8 cellular contexts compared by ENCODE assay signal in the genomic region with DNA sequence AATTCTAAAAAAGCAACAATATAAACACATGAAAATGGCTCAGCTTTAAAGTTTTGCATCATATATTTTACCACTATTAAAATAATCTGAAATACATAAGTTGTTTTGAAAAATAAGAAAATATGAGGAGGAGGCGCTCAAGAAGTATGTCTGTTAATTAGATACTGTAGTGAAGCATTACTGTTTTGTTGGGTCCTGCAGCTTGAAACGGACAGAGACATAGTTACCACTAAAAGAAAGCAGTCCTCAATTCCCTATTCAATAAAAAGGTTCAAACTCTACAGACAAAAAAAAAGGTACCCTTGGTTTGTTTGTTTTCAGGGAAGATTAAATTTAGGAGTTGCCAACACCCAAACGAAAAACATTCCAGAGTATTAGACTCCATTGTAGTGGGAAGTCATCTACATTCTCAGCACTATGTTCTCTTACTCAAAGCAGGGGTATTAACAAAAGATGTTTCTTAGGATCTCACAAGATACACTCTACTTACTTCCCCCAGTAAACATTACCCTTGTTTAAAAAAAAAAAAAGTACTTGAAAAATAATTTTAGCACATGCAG. TPM values are rescaled to one million over a fixed set of nuclear protein-coding genes. Genes with fewer than 3 reads are reported as not detected.
DNase-seq lines count a peak whose midpoint lies in the region; ATAC-seq and TF ChIP-seq lines count a peak whose summit lies in the region.

No MANE protein-coding gene starts in this region.

- H3K4ac ChIP-seq in mesenchymal stem cell (ENCODE audit: low read depth in 1 of 2, low read length in 2 of 2) = no peak overlapping the region

- H2BK15ac ChIP-seq in mesenchymal stem cell (ENCODE audit: low read depth, poor library complexity, severe bottlenecking) = no peak overlapping the region

- no TSS peak for BruUV-seq in A673 (replicated peaks; lab: Mats Ljungman, UMichigan)

- TF ChIP-seq CTCF in A673 (conservative IDR thresholded peaks at IDR 0.05; ENCODE audit: low read depth, low read length) (no peak), HEK293 (tag by site-specific recombination; IDR thresholded peaks at IDR 0.05) (no peak), breast epithelium (IDR thresholded peaks at IDR 0.05) (no peak)

- no peaks in the 10 kb centered on the region for H3K9me3 ChIP-seq in A673 (ENCODE audit: low read depth, low read length, poor library complexity, severe bottlenecking)
- no peaks in the 10 kb centered on the region for H3K9me3 ChIP-seq in HEK293 (ENCODE audit: control insufficient read depth, insufficient read depth, low read depth, low read length)
- no peaks in the 10 kb centered on the region for H3K9me3 ChIP-seq in breast epithelium
- H3K9me3 ChIP-seq in mesenchymal stem cell (ENCODE audit: control insufficient read depth, low read length) = no peaks in the 10 kb centered on the region

- CTCF ChIA-PET in A673 (lab: Charles Lee) = interaction anchor here (0.7 kb wide), 2 partner anchors 23 to 97 kb away, joined by 3 to 5 read pairs; no protein-coding TSS in a partner anchor
- CTCF ChIA-PET in HEK293 (lab: Yijun Ruan, JAX) = interaction anchor here (0.6 to 2.7 kb wide), 3 partner anchors 140 to 1090 kb away, joined by 4 to 13 read pairs (median 7); no protein-coding TSS in a partner anchor

- H3K36me3 ChIP-seq in A673 (ENCODE audit: insufficient read depth, low read length, poor library complexity, severe bottlenecking) (no peaks in the 10 kb centered on the region), HEK293 (ENCODE audit: control insufficient read depth in 2 of 2, insufficient read depth in 1 of 2, low read length in 2 of 2) (peaks cover 0 to 4% of the 10 kb centered on the region in 2 experiments; a peak in 1 of 3 replicates), breast epithelium (no peaks in the 10 kb centered on the region), mesenchymal stem cell (ENCODE audit: control insufficient read depth in 1 of 2, insufficient read depth in 2 of 2, low read depth in 1 of 2, low read length in 2 of 2) (peaks cover 0 to 4% of the 10 kb centered on the region in 2 experiments)

- H3K4me1 ChIP-seq in A673 (ENCODE audit: insufficient read depth, low read length, poor library complexity, severe bottlenecking) (peaks cover 27% of the 10 kb centered on the region), HEK293 (ENCODE audit: control insufficient read depth, insufficient read depth, low read length) (peaks cover 26% of the 10 kb centered on the region), breast epithelium (peaks cover 0 to 9% of the 10 kb centered on the region in 2 donors), mesenchymal stem cell (ENCODE audit: control insufficient read depth, insufficient read depth, low read depth, low read length) (peaks cover 3% of the 10 kb centered on the region)

- no peak overlapping the region for H3K23ac ChIP-seq in mesenchymal stem cell (ENCODE audit: low read length in 2 of 2)

- no CpG with 5 or more reads among the region's 3 CpGs for WGBS in mesenchymal stem cell

- peak overlapping the region; percentile 90 for H3K4me3 ChIP-seq in A673 (ENCODE audit: low read depth, low read length, poor library complexity, severe bottlenecking)
- H3K4me3 ChIP-seq in HEK293 (ENCODE audit: low read depth, low read length) = peak overlapping the region; percentile 97
- peak overlapping the region; percentile 11 to 98 (median 92) for H3K4me3 ChIP-seq in breast epithelium
- H3K4me3 ChIP-seq in mesenchymal stem cell (ENCODE audit: insufficient read depth in 1 of 2, low read depth in 1 of 2, low read length in 2 of 2) = peak overlapping the region in 1 of 2 experiments; percentile 19

- no peak for TF ChIP-seq POLR2A in breast epithelium (IDR thresholded peaks at IDR 0.05)

- no peak overlapping the region for H3K14ac ChIP-seq in mesenchymal stem cell (ENCODE audit: low read length in 2 of 2)

- no peak for DNase-seq in A673 (ENCODE audit: low spot score)
- no peak for DNase-seq in breast epithelium (ENCODE audit: low spot score in 2 of 2)
- peak; percentile 33 for DNase-seq in mesenchymal stem cell
- no peak for DNase-seq in stimulated activated CD4-positive, alpha-beta T cell treated with anti-CD3 and anti-CD28 coated beads, Interleukin-2, amount 100 ng/mL, for 24 hours
- no peak for DNase-seq in activated CD8-positive, alpha-beta memory T cell treated with anti-CD3 and anti-CD28 coated beads for 24 hours
- DNase-seq in SIG-M5 (lab: John Stamatoyannopoulos, UW) = no peak

- H3K79me1 ChIP-seq in mesenchymal stem cell (replicated peaks; ENCODE audit: low read length, poor library complexity, severe bottlenecking) = no peaks in the 10 kb centered on the region

- H4K91ac ChIP-seq in mesenchymal stem cell (ENCODE audit: low read length) = no peak overlapping the region

- no peak overlapping the region for H2AK5ac ChIP-seq in mesenchymal stem cell (ENCODE audit: low read length, severe bottlenecking)

- POLR2A ChIA-PET in A673 (lab: Charles Lee; ENCODE audit: low non-redundant PET) (no interaction called here), HEK293 (lab: Yijun Ruan, JAX) (no interaction called here)

- H2BK120ac ChIP-seq in mesenchymal stem cell (ENCODE audit: low read depth, low read length) = no peak overlapping the region

- no peak for ATAC-seq in GM21737 (IDR thresholded peaks at IDR 0.05; ENCODE audit: unreplicated experiment)

- no peak overlapping the region for H2BK5ac ChIP-seq in mesenchymal stem cell (ENCODE audit: low read depth, low read length, poor library complexity, severe bottlenecking)

- H2BK12ac ChIP-seq in mesenchymal stem cell (ENCODE audit: low read length in 2 of 2) = no peak overlapping the region

- no peak overlapping the region for H3K27ac ChIP-seq in A673 (ENCODE audit: low read depth, low read length, poor library complexity, severe bottlenecking)
- no peak overlapping the region for H3K27ac ChIP-seq in HEK293 (ENCODE audit: extremely low read depth, low read depth, low read length)
- peak overlapping the region; percentile 41 to 98 for H3K27ac ChIP-seq in breast epithelium
- H3K27ac ChIP-seq in mesenchymal stem cell (ENCODE audit: low read length, poor library complexity, severe bottlenecking) = peak overlapping the region; percentile 10

- no peak overlapping the region for H3K4me2 ChIP-seq in mesenchymal stem cell (ENCODE audit: low read length, poor library complexity, severe bottlenecking)

- H3K9ac ChIP-seq in mesenchymal stem cell (ENCODE audit: low read length) = peak overlapping the region; percentile 79

- no peak overlapping the region for H3K18ac ChIP-seq in mesenchymal stem cell (ENCODE audit: low read depth in 1 of 2, low read length in 2 of 2)

- intact Hi-C loops in A673 (cut with micrococcal nuclease; ENCODE audit: unreplicated experiment) (no loop called here), breast epithelium (cut with DNase I; ENCODE audit: low total_unique reads) (no loop called here)

- H4K8ac ChIP-seq in mesenchymal stem cell (ENCODE audit: low read length) = no peak overlapping the region

- no peak overlapping the region for H2AFZ ChIP-seq in mesenchymal stem cell (ENCODE audit: low read depth, low read length)

- H3K27me3 ChIP-seq in A673 (replicated peaks; ENCODE audit: insufficient read depth, low read depth, low read length, poor library complexity) = no peaks in the 10 kb centered on the region
- no peaks in the 10 kb centered on the region for H3K27me3 ChIP-seq in breast epithelium
- H3K27me3 ChIP-seq in mesenchymal stem cell (ENCODE audit: control insufficient read depth in 1 of 2, insufficient read depth in 1 of 2, low read length in 2 of 2) = no peaks in the 10 kb centered on the region

TF ChIP-seq in HEK293, 187 proteins besides CTCF, POLR2A, EP300 and RAD21:
- TF ChIP-seq ZBTB6 (tag by site-specific recombination; IDR thresholded peaks at IDR 0.05) = no peak
- TF ChIP-seq ZNF776 (tag by site-specific recombination; IDR thresholded peaks at IDR 0.05; ENCODE audit: borderline replicate concordance) = no peak
- TF ChIP-seq ZNF600 (tag by site-specific recombination; IDR thresholded peaks at IDR 0.05) = no peak
- no peak for TF ChIP-seq KLF9 (tag by site-specific recombination; IDR thresholded peaks at IDR 0.05; ENCODE audit: low read depth)
- no peak for TF ChIP-seq ZNF558 (tag by site-specific recombination; IDR thresholded peaks at IDR 0.05)
- TF ChIP-seq ZNF184 (tag by site-specific recombination; IDR thresholded peaks at IDR 0.05) = no peak
- no peak for TF ChIP-seq ZNF426 (tag by site-specific recombination; IDR thresholded peaks at IDR 0.05)
- TF ChIP-seq, protein P1, sequence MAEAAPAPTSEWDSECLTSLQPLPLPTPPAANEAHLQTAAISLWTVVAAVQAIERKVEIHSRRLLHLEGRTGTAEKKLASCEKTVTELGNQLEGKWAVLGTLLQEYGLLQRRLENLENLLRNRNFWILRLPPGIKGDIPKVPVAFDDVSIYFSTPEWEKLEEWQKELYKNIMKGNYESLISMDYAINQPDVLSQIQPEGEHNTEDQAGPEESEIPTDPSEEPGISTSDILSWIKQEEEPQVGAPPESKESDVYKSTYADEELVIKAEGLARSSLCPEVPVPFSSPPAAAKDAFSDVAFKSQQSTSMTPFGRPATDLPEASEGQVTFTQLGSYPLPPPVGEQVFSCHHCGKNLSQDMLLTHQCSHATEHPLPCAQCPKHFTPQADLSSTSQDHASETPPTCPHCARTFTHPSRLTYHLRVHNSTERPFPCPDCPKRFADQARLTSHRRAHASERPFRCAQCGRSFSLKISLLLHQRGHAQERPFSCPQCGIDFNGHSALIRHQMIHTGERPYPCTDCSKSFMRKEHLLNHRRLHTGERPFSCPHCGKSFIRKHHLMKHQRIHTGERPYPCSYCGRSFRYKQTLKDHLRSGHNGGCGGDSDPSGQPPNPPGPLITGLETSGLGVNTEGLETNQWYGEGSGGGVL (tag by site-specific recombination; IDR thresholded peaks at IDR 0.05) = no peak
- no peak for TF ChIP-seq ZNF610 (tag by site-specific recombination; IDR thresholded peaks at IDR 0.05; ENCODE audit: borderline replicate concordance)
- TF ChIP-seq ZFP41 (tag by site-specific recombination; IDR thresholded peaks at IDR 0.05; ENCODE audit: borderline replicate concordance) = no peak
- TF ChIP-seq ZFP3 (tag by site-specific recombination; IDR thresholded peaks at IDR 0.05; ENCODE audit: low read depth) = no peak
- TF ChIP-seq BCL11A (tag by site-specific recombination; IDR thresholded peaks at IDR 0.05; ENCODE audit: low read depth) = no peak
TF ChIP-seq in HEK293: peak in this region for 0.

RNA-seq across cellular contexts. Expression of gene PAWR, which starts 3.0 kb away (rescaled TPM):
- 52.7 and 55.3 TPM in 2 replicates for total RNA-seq in A673 (2021)
- 100 to 1,000 TPM in 2 of 3 donors, 10 to 100 TPM in 1; 17.0 to 155 (median 101) TPM for total RNA-seq in breast epithelium
- polyA plus RNA-seq in mesenchymal stem cell (2013, experiment 1 of 2) = 15.1 TPM
- polyA plus RNA-seq in mesenchymal stem cell (2013, experiment 2 of 2) = 15.9 TPM

Comparison
In these comparisons a context has a peak if more than half of its experiments do, and no peak if none do; other contexts are left out.
1. H3K27ac ChIP-seq: peak in breast epithelium (2 of 2) and mesenchymal stem cell (single experiment); none in A673 (single experiment) and HEK293 (single experiment).